Comparison of ENCODE assay signal across 25 cellular contexts in genomic region chr12:48602192-48602989, GRCh38. TPM values are rescaled to one million over a fixed set of nuclear protein-coding genes. Genes with fewer than 3 reads are reported as not detected.
A peak's percentile ranks its signal among the peaks of the same experiment; 100 is the strongest.
DNase-seq lines count a peak whose midpoint lies in the region; ATAC-seq and TF ChIP-seq lines count a peak whose summit lies in the region.
"Had no signal": no experiment of that assay in that cellular context is flagged by ENCODE, and none has a peak within 500 bp of the region (broad histone marks: within the 10 kb centered on the region; RNA-seq: fewer than 3 reads in every experiment).

No MANE protein-coding gene starts in this region.

- H3K4me1 ChIP-seq in psoas muscle = no peaks in the 10 kb centered on the region
- H3K4me1 ChIP-seq: BE2C, heart right ventricle, lower lobe of right lung, upper lobe of right lung had no signal

- TF ChIP-seq CTCF in GM13976 (IDR thresholded peaks at IDR 0.05; ENCODE audit: borderline replicate concordance, control extremely low read depth, extremely low read depth, insufficient read depth, missing control alignments) (no peak), psoas muscle (IDR thresholded peaks at IDR 0.05) (no peak), lower leg skin (IDR thresholded peaks at IDR 0.05) (no peak)

- no peaks in the 10 kb centered on the region for H3K4me1 Mint-ChIP-seq in activated T-helper 17 cell treated with anti-CD3 and anti-CD28 coated beads, Interleukin-2, amount 50 U/mL, for 72 hours
- H3K4me1 Mint-ChIP-seq: activated CD4-positive, alpha-beta T cell treated with anti-CD3 and anti-CD28 coated beads for 36 hours had no signal

- TF ChIP-seq POLR2A in lower leg skin (IDR thresholded peaks at IDR 0.05) = no peak

- no peaks in the 10 kb centered on the region for H3K36me3 Mint-ChIP-seq in activated T-helper 17 cell treated with anti-CD3 and anti-CD28 coated beads, Interleukin-2, amount 50 U/mL, for 72 hours (ENCODE audit: low read depth)
- H3K36me3 Mint-ChIP-seq: brain had no signal

- no peaks in the 10 kb centered on the region for H3K36me3 ChIP-seq in psoas muscle (ENCODE audit: insufficient read depth in 1 of 2, low read depth in 1 of 2)
- H3K36me3 ChIP-seq: BE2C, heart right ventricle, lower lobe of right lung, upper lobe of right lung had no signal

- peaks cover 8% of the 10 kb centered on the region for H3K9me3 ChIP-seq in psoas muscle
- H3K9me3 ChIP-seq: BE2C had no signal

- H3K4me3 ChIP-seq in psoas muscle (no peak overlapping the region), lower leg skin (ENCODE audit: low read depth, poor library complexity, severe bottlenecking) (no peak overlapping the region)
- H3K4me3 ChIP-seq: heart right ventricle, lower lobe of right lung, upper lobe of right lung had no signal

- peaks cover 13% of the 10 kb centered on the region for H3K9me3 Mint-ChIP-seq in activated T-helper 17 cell treated with anti-CD3 and anti-CD28 coated beads, Interleukin-2, amount 50 U/mL, for 72 hours

- no peak overlapping the region for H3K27ac ChIP-seq in psoas muscle
- H3K27ac ChIP-seq: heart right ventricle, lower lobe of right lung, upper lobe of right lung had no signal

- peaks cover 14% of the 10 kb centered on the region for H3K27me3 Mint-ChIP-seq in activated T-helper 17 cell treated with anti-CD3 and anti-CD28 coated beads, Interleukin-2, amount 50 U/mL, for 72 hours

- no peaks in the 10 kb centered on the region for H3K27me3 ChIP-seq in psoas muscle (ENCODE audit: insufficient read depth in 3 of 3, low read length in 2 of 3)
- H3K27me3 ChIP-seq: upper lobe of right lung had no signal

- peak; percentile 45 for DNase-seq in NCI-H2171 treated with DMSO at 0.1 percent for 48 hours (lab: John Stamatoyannopoulos, UW)
- no peak for DNase-seq in NCI-H2171 (lab: John Stamatoyannopoulos, UW)
- DNase-seq in HT1080 (ENCODE audit: low read depth) = peak; percentile 32
- DNase-seq in kidney tubule cell (ENCODE audit: low spot score) = peak; percentile 6
- no peak for DNase-seq in GM13976 (ENCODE audit: low spot score)
- no peak for DNase-seq in psoas muscle
- DNase-seq in lower leg skin (ENCODE audit: low spot score in 2 of 2) = no peak
- DNase-seq: activated CD4-positive, alpha-beta T cell treated with anti-CD3 and anti-CD28 coated beads for 36 hours; activated CD8-positive, alpha-beta memory T cell treated with anti-CD3 and anti-CD28 coated beads, Interleukin-2, amount 50 U/mL, for 4 hours; activated effector memory CD4-positive, alpha-beta T cell treated with Interleukin-2 at 50 U/mL for 16 hours; BE2C; Calu3; effector memory CD8-positive, alpha-beta T cell; heart right ventricle; lower lobe of right lung; NCI-H2081; NCI-H524; nucleus accumbens; retina; stimulated activated CD4-positive, alpha-beta T cell treated with anti-CD3 and anti-CD28 coated beads, Interleukin-4, amount 100 ng/mL, for 4 hours; SW 1271; upper lobe of right lung had no signal

- H3K4me3 Mint-ChIP-seq in activated T-helper 17 cell treated with anti-CD3 and anti-CD28 coated beads, Interleukin-2, amount 50 U/mL, for 72 hours = no peak overlapping the region
- H3K4me3 Mint-ChIP-seq: activated CD4-positive, alpha-beta T cell treated with anti-CD3 and anti-CD28 coated beads for 36 hours; effector memory CD8-positive, alpha-beta T cell had no signal

- whole genome bisulfite sequencing in psoas muscle, 3 donors = 59 to 66% (median 60%) methylated on average over 1 of the region's 1 CpG
- 57 to 68% methylated on average over 1 of the region's 1 CpG for WGBS in lower leg skin, 2 donors

- H3K27ac Mint-ChIP-seq in activated T-helper 17 cell treated with anti-CD3 and anti-CD28 coated beads, Interleukin-2, amount 50 U/mL, for 72 hours = no peak overlapping the region
- H3K27ac Mint-ChIP-seq: activated CD4-positive, alpha-beta T cell treated with anti-CD3 and anti-CD28 coated beads for 36 hours; effector memory CD8-positive, alpha-beta T cell had no signal

- ATAC-seq in activated T-helper 17 cell treated with anti-CD3 and anti-CD28 coated beads, Interleukin-2, amount 50 U/mL, for 72 hours (replicated peaks) = peak; percentile 37
- no peak for ATAC-seq in psoas muscle
- ATAC-seq: activated CD4-positive, alpha-beta T cell treated with anti-CD3 and anti-CD28 coated beads for 36 hours; effector memory CD8-positive, alpha-beta T cell; heart right ventricle; lower lobe of right lung; Right ventricle myocardium inferior; upper lobe of right lung had no signal

- in situ Hi-C loops in GM13976 (cut with MboI; ENCODE audit: low sequenced_read_pairs, unreplicated experiment) = no loop called here

- intact Hi-C loops in psoas muscle (cut with DNase I) = no loop called here
- intact Hi-C loops in lower leg skin (cut with DNase I; ENCODE audit: low total_unique reads) = no loop called here

RNA-seq across cellular contexts. Expression of gene LALBA, which starts 32.5 kb away (rescaled TPM):
- total RNA-seq in HT1080 (2014; rRNA removed; shearing (Covaris generic)) = 0.13 TPM in 1 of 2 replicates, not detected in the other
- polyA plus RNA-seq in HT1080 (2015; cell fraction: cytosol; rRNA removed) = not detected in 2 replicates
- polyA plus RNA-seq in HT1080 (2015; cell fraction: nucleus; rRNA removed) = not detected in 2 replicates
- not detected for total RNA-seq in activated T-helper 17 cell treated with anti-CD3 and anti-CD28 coated beads, Interleukin-2, amount 50 U/mL, for 72 hours
- total RNA-seq in psoas muscle (not detected), lower leg skin (not detected)
- not detected for polyA plus RNA-seq in psoas muscle
- total RNA-seq: activated CD4-positive, alpha-beta T cell treated with anti-CD3 and anti-CD28 coated beads for 36 hours; Calu3; heart right ventricle; lower lobe of right lung; Right ventricle myocardium inferior; upper lobe of right lung had no signal
- polyA plus RNA-seq: heart right ventricle had no signal

Comparison
In these comparisons a context has a peak if more than half of its experiments do, and no peak if none do; other contexts are left out.
1. DNase-seq: peak in NCI-H2171 treated with DMSO at 0.1 percent for 48 hours (single experiment), HT1080 (single experiment) and kidney tubule cell (single experiment); none in NCI-H2171 (single experiment), GM13976 (single experiment), psoas muscle (0 of 2) and lower leg skin (0 of 2).